ENCODE assay signal across 13 cellular contexts in genomic region chr1:51850420-51851297, GRCh38. TPM values are rescaled to one million over a fixed set of nuclear protein-coding genes. Genes with fewer than 3 reads are reported as not detected.
DNase-seq lines count a peak whose midpoint lies in the region; ATAC-seq and TF ChIP-seq lines count a peak whose summit lies in the region.
"Had no signal": no experiment of that assay in that cellular context is flagged by ENCODE, and none has a peak within 500 bp of the region (broad histone marks: within the 10 kb centered on the region; RNA-seq: fewer than 3 reads in every experiment).

No MANE protein-coding gene starts in this region.

- no peak overlapping the region for H2AFZ ChIP-seq in DND-41 (ENCODE audit: low read depth, low read length)

- H4K20me1 ChIP-seq in DND-41 (ENCODE audit: insufficient read depth, low read length) = no peaks in the 10 kb centered on the region

- H3K4me3 ChIP-seq in DND-41 (ENCODE audit: low read depth in 1 of 2, low read length in 2 of 2) (no peak overlapping the region), mesodermal cell (ENCODE audit: extremely low read depth, insufficient read depth, low read length, poor library complexity, severe bottlenecking) (no peak overlapping the region)
- H3K4me3 ChIP-seq: ascending aorta, SJCRH30 had no signal

- peaks cover 15% of the 10 kb centered on the region; the same call in 1 of the 2 replicates for H3K36me3 ChIP-seq in DND-41 (ENCODE audit: insufficient read depth, low read length)
- H3K36me3 ChIP-seq in mesodermal cell (ENCODE audit: control insufficient read depth, insufficient read depth, low read length) = peaks cover 11% of the 10 kb centered on the region
- H3K36me3 ChIP-seq: BE2C had no signal

- peaks cover 13% of the 10 kb centered on the region; the same call in 1 of the 2 replicates for H3K79me2 ChIP-seq in DND-41 (ENCODE audit: insufficient read depth, low read length)

- DNase-seq in DND-41 (no peak), NCI-H2081 (lab: John Stamatoyannopoulos, UW) (peak; percentile 67 to 84), amniotic epithelial cell (ENCODE audit: low read depth) (peak; percentile 13), NCI-H2227 (lab: John Stamatoyannopoulos, UW; ENCODE audit: unreplicated experiment) (no peak), islet precursor cell (no peak)
- DNase-seq in stimulated activated naive CD4-positive, alpha-beta T cell (lab: John Stamatoyannopoulos, UW) = no peak
- DNase-seq in stimulated activated CD4-positive, alpha-beta T cell treated with anti-CD3 and anti-CD28 coated beads, Interleukin-2, amount 100 ng/mL, for 24 hours = no peak
- DNase-seq: BE2C, NCI-H446 treated with DMSO at 0.1 percent for 48 hours had no signal

- ATAC-seq in DND-41 (ENCODE audit: insufficient read depth, low read depth) = peak; percentile 33; the same call in 1 of the 3 replicates
- ATAC-seq: activated CD4-positive, CD25-positive, alpha-beta regulatory T cell treated with anti-CD3 and anti-CD28 coated beads, Interleukin-2, amount 50 U/mL, for 24 hours had no signal

- H3K4me2 ChIP-seq in DND-41 (ENCODE audit: insufficient read depth, low read length) = no peak overlapping the region

- H3K27me3 ChIP-seq in DND-41 (ENCODE audit: insufficient read depth, low read length, poor library complexity) = no peaks in the 10 kb centered on the region
- H3K27me3 ChIP-seq: ascending aorta, BE2C, SJCRH30 had no signal

- H3K9ac ChIP-seq in DND-41 (ENCODE audit: low read depth, low read length) = no peak overlapping the region

- TF ChIP-seq CTCF in DND-41 (IDR thresholded peaks at IDR 0.05; ENCODE audit: borderline replicate concordance, extremely low read depth, low read length, poor library complexity, severe bottlenecking) = no peak

- H3K9me3 ChIP-seq in DND-41 (ENCODE audit: insufficient read depth, low read length, severe bottlenecking) (no peaks in the 10 kb centered on the region), mesodermal cell (ENCODE audit: control insufficient read depth, low read length) (no peaks in the 10 kb centered on the region)
- H3K9me3 ChIP-seq: ascending aorta, BE2C, SJCRH30 had no signal

- WGBS in mesodermal cell (ENCODE audit: insufficient coverage in 2 of 2), 2 experiments = 97% methylated on average over 4 to 5 of the region's 8 CpGs

- H3K27ac ChIP-seq in DND-41 (ENCODE audit: low read length) (no peak overlapping the region), mesodermal cell (ENCODE audit: low read depth, low read length, severe bottlenecking) (peak overlapping the region; percentile 18)
- H3K27ac ChIP-seq: SJCRH30 had no signal

- no peaks in the 10 kb centered on the region for H3K4me1 ChIP-seq in DND-41 (ENCODE audit: insufficient read depth, low read length)
- H3K4me1 ChIP-seq in mesodermal cell (ENCODE audit: control insufficient read depth, insufficient read depth, low read length, poor library complexity, severe bottlenecking) = peaks cover 5% of the 10 kb centered on the region
- H3K4me1 ChIP-seq: BE2C had no signal

RNA-seq across cellular contexts. Expression of gene NRDC, which starts 27.9 kb away (rescaled TPM):
- polyA plus RNA-seq in mesodermal cell (2013, experiment 1 of 2) = 131 TPM
- polyA plus RNA-seq in mesodermal cell (2013, experiment 2 of 2) = 133 TPM

Comparison
In these comparisons a context has a peak if more than half of its experiments do, and no peak if none do; other contexts are left out.
1. DNase-seq: peak in NCI-H2081 (2 of 2) and amniotic epithelial cell (single experiment); none in DND-41 (single experiment), stimulated activated naive CD4-positive, alpha-beta T cell (0 of 6), NCI-H2227 (single experiment), islet precursor cell (single experiment) and stimulated activated CD4-positive, alpha-beta T cell treated with anti-CD3 and anti-CD28 coated beads, Interleukin-2, amount 100 ng/mL, for 24 hours (0 of 2).